In genomic region chr4:39365360-39365759, GRCh38 we compare ENCODE assay signal across 8 cellular contexts. TPM values are rescaled to one million over a fixed set of nuclear protein-coding genes. Genes with fewer than 3 reads are reported as not detected.
A peak's percentile ranks its signal among the peaks of the same experiment; 100 is the strongest.
DNase-seq lines count a peak whose midpoint lies in the region; ATAC-seq, FAIRE-seq and TF ChIP-seq lines count a peak whose summit lies in the region.

No MANE protein-coding gene starts in this region.

- H3K4me3 Mint-ChIP-seq in CD14-positive monocyte, result peak overlapping the region; percentile 90 to 95
- H3K4me3 Mint-ChIP-seq in nephron, result peak overlapping the region; percentile 97 to 99 (median 98)

- ATAC-seq in GM21367 (IDR thresholded peaks at IDR 0.05; ENCODE audit: unreplicated experiment) (no peak), HG02610 (IDR thresholded peaks at IDR 0.05; ENCODE audit: unreplicated experiment) (no peak)

- H3K27ac Mint-ChIP-seq in CD14-positive monocyte (peak overlapping the region in 6 of 7 donors; percentile 88 to 97 (median 94)), nephron (peak overlapping the region; percentile 94 to 97 (median 96))

- H3K27me3 ChIP-seq in colonic mucosa, result no peaks in the 10 kb centered on the region

- no peaks in the 10 kb centered on the region for H3K9me3 ChIP-seq in colonic mucosa

- no peak for TF ChIP-seq CTCF in CD14-positive monocyte (IDR thresholded peaks at IDR 0.05)
- TF ChIP-seq CTCF in colonic mucosa (IDR thresholded peaks at IDR 0.05), result no peak
- TF ChIP-seq CTCF in nephron (IDR thresholded peaks at IDR 0.05; ENCODE audit: unreplicated experiment in 3 of 3), result no peak
- TF ChIP-seq CTCF in D721Med (IDR thresholded peaks at IDR 0.05; ENCODE audit: insufficient read depth, missing control alignments), result no peak

- H3K27ac ChIP-seq in colonic mucosa, result peak overlapping the region; percentile 69

- peak overlapping the region; percentile 88 for H3K4me3 ChIP-seq in colonic mucosa

- H3K27me3 Mint-ChIP-seq in CD14-positive monocyte (ENCODE audit: low read depth in 3 of 3) (peaks cover 0 to 2% (median 0%) of the 10 kb centered on the region in 3 donors), nephron (ENCODE audit: low read depth) (no peaks in the 10 kb centered on the region)

- no peak for FAIRE-seq in D721Med (lab: Jason Lieb, UNC)

- H3K9me3 Mint-ChIP-seq in CD14-positive monocyte (peaks cover under 1 to 5% (median 2%) of the 10 kb centered on the region in 7 donors), nephron (peaks cover 5% of the 10 kb centered on the region)

- H3K36me3 Mint-ChIP-seq in CD14-positive monocyte, result peaks cover 3 to 9% of the 10 kb centered on the region in 2 donors
- peaks cover 3% of the 10 kb centered on the region for H3K36me3 Mint-ChIP-seq in nephron (ENCODE audit: low read depth)

- DNase-seq in CD14-positive monocyte (ENCODE audit: low spot score) (no peak), KBM-7 (peak; percentile 13), colonic mucosa (no peak), D721Med (ENCODE audit: insufficient read length, low spot score) (no peak), dermis blood vessel endothelial cell (no peak)

- in situ Hi-C loops in KBM-7 (cut with MboI; ENCODE audit: low pct_unique_long_range_greater_than_20kb, low sequenced_read_pairs), result no loop called here

- no peaks in the 10 kb centered on the region for H3K4me1 ChIP-seq in colonic mucosa

- H3K4me1 Mint-ChIP-seq in CD14-positive monocyte, result peaks cover 23% of the 10 kb centered on the region
- peaks cover 29% of the 10 kb centered on the region for H3K4me1 Mint-ChIP-seq in nephron

- no peaks in the 10 kb centered on the region for H3K36me3 ChIP-seq in colonic mucosa

- intact Hi-C loops in CD14-positive monocyte (cut with micrococcal nuclease) (no loop called here), colonic mucosa (cut with DNase I) (no loop called here)

- peak overlapping the region; percentile 91 to 93 for H3K9ac ChIP-seq in colonic mucosa (ENCODE audit: low read depth in 2 of 2, low read length in 2 of 2)

RNA-seq across cellular contexts. Expression of gene RFC1, which starts 0.8 kb away (rescaled TPM):
- polyA plus RNA-seq in CD14-positive monocyte, result 10 to 100 TPM in 1 of 2 donors, 1 to 10 TPM in 1; 8.7 to 15.0 TPM
- 10 to 100 TPM; 28.2 to 28.7 TPM for total RNA-seq in colonic mucosa
- total RNA-seq in dermis blood vessel endothelial cell, result 46.3 and 71.7 TPM in 2 replicates

RNA-seq across cellular contexts. Expression of gene KLB, which starts 41.4 kb away (rescaled TPM):
- not detected for polyA plus RNA-seq in CD14-positive monocyte
- total RNA-seq in colonic mucosa, result under 1 TPM; 0.40 to 0.64 TPM
- under 0.01 TPM in 1 of 2 replicates, not detected in the other for total RNA-seq in dermis blood vessel endothelial cell
